ENCODE assay signal across 9 cellular contexts in genomic region chr18:1914489-1914888, GRCh38.
A peak's percentile ranks its signal among the peaks of the same experiment; 100 is the strongest.
DNase-seq lines count a peak whose midpoint lies in the region; ATAC-seq and TF ChIP-seq lines count a peak whose summit lies in the region.
"Had no signal": no experiment of that assay in that cellular context is flagged by ENCODE, and none has a peak within 500 bp of the region (broad histone marks: within the 10 kb centered on the region; RNA-seq: fewer than 3 reads in every experiment).

No MANE protein-coding gene starts in this region.

- ATAC-seq in GM19452 (IDR thresholded peaks at IDR 0.05; ENCODE audit: unreplicated experiment) = no peak

- TF ChIP-seq CTCF in GM10266 (IDR thresholded peaks at IDR 0.05; ENCODE audit: control insufficient read depth, insufficient read depth, low read depth, missing control alignments) = peak; percentile 23

- DNase-seq in GM10266 (ENCODE audit: extremely low spot score) (no peak), HT1080 (ENCODE audit: low read depth) (peak; percentile 25), SHP77 treated with DMSO at 0.1 percent for 48 hours (lab: John Stamatoyannopoulos, UW) (peak; percentile 20), iPS-NIHi11 (ENCODE audit: low spot score) (peak; percentile 20), MV-4-11 (lab: John Stamatoyannopoulos, UW) (no peak), NCI-H187 (lab: John Stamatoyannopoulos, UW) (no peak)
- DNase-seq in stimulated activated naive CD4-positive, alpha-beta T cell (lab: John Stamatoyannopoulos, UW) = no peak
- DNase-seq: activated CD4-positive, CD25-positive, alpha-beta regulatory T cell had no signal

Comparison
In these comparisons a context has a peak if more than half of its experiments do, and no peak if none do; other contexts are left out.
1. DNase-seq: peak in HT1080 (single experiment), SHP77 treated with DMSO at 0.1 percent for 48 hours (single experiment) and iPS-NIHi11 (single experiment); none in GM10266 (single experiment), MV-4-11 (single experiment), stimulated activated naive CD4-positive, alpha-beta T cell (0 of 6) and NCI-H187 (0 of 2).